ENCODE assay signal across 1 cellular context in genomic region chr16:72956124-72957064, GRCh38.
TF ChIP-seq lines count a peak whose summit lies in the region.

No MANE protein-coding gene starts in this region.

TF ChIP-seq in liver, 16 proteins besides CTCF, POLR2A, EP300 and RAD21 (continued from another document):
- TF ChIP-seq, protein P1, sequence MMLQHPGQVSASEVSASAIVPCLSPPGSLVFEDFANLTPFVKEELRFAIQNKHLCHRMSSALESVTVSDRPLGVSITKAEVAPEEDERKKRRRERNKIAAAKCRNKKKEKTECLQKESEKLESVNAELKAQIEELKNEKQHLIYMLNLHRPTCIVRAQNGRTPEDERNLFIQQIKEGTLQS (IDR thresholded peaks at IDR 0.05): no peak
- no peak for TF ChIP-seq HNF4G (IDR thresholded peaks at IDR 0.05)
- peak; percentile 75 for TF ChIP-seq REST (IDR thresholded peaks at IDR 0.05)
- TF ChIP-seq EGR1 (IDR thresholded peaks at IDR 0.05; ENCODE audit: low read depth in 2 of 2): peak in 1 of 2 donors; percentile 69
- TF ChIP-seq YY1 (IDR thresholded peaks at IDR 0.05): peak; percentile 90
- peak; percentile 74 for TF ChIP-seq SP1 (IDR thresholded peaks at IDR 0.05)
- peak in 1 of 2 donors; percentile 41 for TF ChIP-seq GABPA (IDR thresholded peaks at IDR 0.05 in 1 of 2, conservative IDR thresholded peaks at IDR 0.05 in 1 of 2)
- TF ChIP-seq RXRA (IDR thresholded peaks at IDR 0.05): peak; percentile 62 to 95
- peak; percentile 98 for TF ChIP-seq FOXA2 (IDR thresholded peaks at IDR 0.05)
- peak; percentile 89 for TF ChIP-seq MAX (IDR thresholded peaks at IDR 0.05)
